ENCODE assay signal across 1 cellular context in genomic region chr2:79580175-79580574, GRCh38.
TF ChIP-seq lines count a peak whose summit lies in the region.

No MANE protein-coding gene starts in this region.

TF ChIP-seq in WTC11, 78 proteins besides CTCF, POLR2A, EP300 and RAD21 (continued from another document):
- TF ChIP-seq, protein P1, sequence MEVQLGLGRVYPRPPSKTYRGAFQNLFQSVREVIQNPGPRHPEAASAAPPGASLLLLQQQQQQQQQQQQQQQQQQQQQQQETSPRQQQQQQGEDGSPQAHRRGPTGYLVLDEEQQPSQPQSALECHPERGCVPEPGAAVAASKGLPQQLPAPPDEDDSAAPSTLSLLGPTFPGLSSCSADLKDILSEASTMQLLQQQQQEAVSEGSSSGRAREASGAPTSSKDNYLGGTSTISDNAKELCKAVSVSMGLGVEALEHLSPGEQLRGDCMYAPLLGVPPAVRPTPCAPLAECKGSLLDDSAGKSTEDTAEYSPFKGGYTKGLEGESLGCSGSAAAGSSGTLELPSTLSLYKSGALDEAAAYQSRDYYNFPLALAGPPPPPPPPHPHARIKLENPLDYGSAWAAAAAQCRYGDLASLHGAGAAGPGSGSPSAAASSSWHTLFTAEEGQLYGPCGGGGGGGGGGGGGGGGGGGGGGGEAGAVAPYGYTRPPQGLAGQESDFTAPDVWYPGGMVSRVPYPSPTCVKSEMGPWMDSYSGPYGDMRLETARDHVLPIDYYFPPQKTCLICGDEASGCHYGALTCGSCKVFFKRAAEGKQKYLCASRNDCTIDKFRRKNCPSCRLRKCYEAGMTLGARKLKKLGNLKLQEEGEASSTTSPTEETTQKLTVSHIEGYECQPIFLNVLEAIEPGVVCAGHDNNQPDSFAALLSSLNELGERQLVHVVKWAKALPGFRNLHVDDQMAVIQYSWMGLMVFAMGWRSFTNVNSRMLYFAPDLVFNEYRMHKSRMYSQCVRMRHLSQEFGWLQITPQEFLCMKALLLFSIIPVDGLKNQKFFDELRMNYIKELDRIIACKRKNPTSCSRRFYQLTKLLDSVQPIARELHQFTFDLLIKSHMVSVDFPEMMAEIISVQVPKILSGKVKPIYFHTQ (CRISPR knock-in tag; IDR thresholded peaks at IDR 0.05) = no peak
- TF ChIP-seq ZNF232 (CRISPR knock-in tag; IDR thresholded peaks at IDR 0.05) = no peak
- no peak for TF ChIP-seq NFATC4 (CRISPR knock-in tag; IDR thresholded peaks at IDR 0.05)
- TF ChIP-seq NR2C2 (CRISPR knock-in tag; IDR thresholded peaks at IDR 0.05) = no peak
- TF ChIP-seq TP53 (CRISPR knock-in tag; IDR thresholded peaks at IDR 0.05) = no peak
- TF ChIP-seq RORB (CRISPR knock-in tag; IDR thresholded peaks at IDR 0.05) = no peak
- TF ChIP-seq OVOL2 (CRISPR knock-in tag; IDR thresholded peaks at IDR 0.05; ENCODE audit: borderline replicate concordance) = no peak
- TF ChIP-seq ZNF671 (CRISPR knock-in tag; IDR thresholded peaks at IDR 0.05) = no peak
